ENCODE assay signal across 22 cellular contexts in genomic region chr5:149633671-149634350, GRCh38. TPM values are rescaled to one million over a fixed set of nuclear protein-coding genes. Genes with fewer than 3 reads are reported as not detected.
A peak's percentile ranks its signal among the peaks of the same experiment; 100 is the strongest.
DNase-seq lines count a peak whose midpoint lies in the region; ATAC-seq, FAIRE-seq and TF ChIP-seq lines count a peak whose summit lies in the region.
"Had no signal": no experiment of that assay in that cellular context is flagged by ENCODE, and none has a peak within 500 bp of the region (broad histone marks: within the 10 kb centered on the region; RNA-seq: fewer than 3 reads in every experiment).

No MANE protein-coding gene starts in this region.

- no peak for TF ChIP-seq EP300 in H1 (IDR thresholded peaks at IDR 0.05; ENCODE audit: borderline replicate concordance in 1 of 2, low read depth in 2 of 2, low read length in 2 of 2)

- peak overlapping the region; percentile 49; the same call in 1 of the 2 replicates for H3K4me2 ChIP-seq in GM23338
- H3K4me2 ChIP-seq in H1 (ENCODE audit: insufficient read depth in 1 of 2, low read depth in 2 of 2, low read length in 2 of 2): no peak overlapping the region; a peak in 1 of 4 replicates

- H4K20me1 ChIP-seq in GM23338 (replicated peaks; ENCODE audit: insufficient read depth) (no peaks in the 10 kb centered on the region), H1 (replicated peaks in 1 of 2; ENCODE audit: control insufficient read depth in 1 of 2, insufficient read depth in 2 of 2, low read length in 2 of 2) (no peaks in the 10 kb centered on the region)

- H3K9me3 ChIP-seq in H1 (ENCODE audit: insufficient read depth in 2 of 2, low read depth in 1 of 2, low read length in 1 of 2) (no peaks in the 10 kb centered on the region), mucosa of descending colon (no peaks in the 10 kb centered on the region)
- H3K9me3 ChIP-seq: heart right ventricle, thoracic aorta had no signal

- H2BK120ac ChIP-seq in H1 (replicated peaks; ENCODE audit: low read depth, low read length): no peak overlapping the region

- H3F3A ChIP-seq in GM23338 (replicated peaks; ENCODE audit: low read depth): no peaks in the 10 kb centered on the region

- H3K18ac ChIP-seq in H1 (ENCODE audit: extremely low read depth, low read length): no peak overlapping the region

- H2AFZ ChIP-seq in GM23338: no peak overlapping the region
- no peak overlapping the region for H2AFZ ChIP-seq in H1 (ENCODE audit: low read length)

- no peak overlapping the region for H3K56ac ChIP-seq in H1 (replicated peaks; ENCODE audit: insufficient read length, low read depth, low read length)

- H3K79me2 ChIP-seq in GM23338 (replicated peaks; ENCODE audit: insufficient read depth) (no peaks in the 10 kb centered on the region), H1 (ENCODE audit: control insufficient read depth in 1 of 2, insufficient read depth in 2 of 2, low read length in 2 of 2) (no peaks in the 10 kb centered on the region)

- H3K4ac ChIP-seq in H1 (replicated peaks; ENCODE audit: insufficient read length, low read depth, low read length): no peak overlapping the region

- H3K14ac ChIP-seq in H1 (ENCODE audit: insufficient read length): no peak overlapping the region

- no peak overlapping the region for H3K4me3 ChIP-seq in GM23338
- no peak overlapping the region for H3K4me3 ChIP-seq in H1 (ENCODE audit: extremely low read depth in 1 of 4, insufficient read depth in 2 of 4, low read depth in 3 of 4, low read length in 4 of 4)
- H3K4me3 ChIP-seq in mucosa of descending colon: no peak overlapping the region
- H3K4me3 ChIP-seq: cardiac muscle cell, dorsolateral prefrontal cortex, heart right ventricle, thoracic aorta had no signal

- TF ChIP-seq CTCF in GM23338 (conservative IDR thresholded peaks at IDR 0.05; ENCODE audit: low read depth in 2 of 2) (no peak), H1 (IDR thresholded peaks at IDR 0.05; ENCODE audit: control extremely low read depth in 1 of 3, insufficient read depth in 1 of 3, low read depth in 1 of 3, low read length in 3 of 3) (no peak), mucosa of descending colon (IDR thresholded peaks at IDR 0.05) (no peak)

- 82% methylated on average over 8 of the region's 8 CpGs; no CpG with 5 or more reads in 1 of the 2 experiments for WGBS in H1 (ENCODE audit: extremely low coverage in 1 of 2, insufficient coverage in 1 of 2, insufficient read length in 1 of 2, insufficient replicate concordance in 2 of 2, low coverage in 1 of 2, low lambda C conversion rate in 2 of 2, missing lambda C conversion rate in 1 of 2), 2 experiments

- CTCF ChIA-PET in H1 (lab: Charles Lee; ENCODE audit: partially characterized antibody): interaction anchor here (0.6 to 19.9 kb wide), 12 partner anchors 10 to 357 kb away, joined by 3 to 470 read pairs (median 5); no protein-coding TSS in a partner anchor

- H3K27me3 Mint-ChIP-seq in GM23338 (ENCODE audit: insufficient read depth, low read depth, poor library complexity): peaks cover 8% of the 10 kb centered on the region
- H3K27me3 Mint-ChIP-seq in stimulated activated naive B cell treated with anti-CD40 and anti-IgM and Interleukin-4, amounts not matched to agents 10 μg/mL and 1 μg/mL and 100 μg/mL, for 72 hours: peaks cover 0 to 4% of the 10 kb centered on the region in 2 donors

- no peak overlapping the region for H3K27ac Mint-ChIP-seq in GM23338
- no peak overlapping the region for H3K27ac Mint-ChIP-seq in stimulated activated naive B cell treated with anti-CD40 and anti-IgM and Interleukin-4, amounts not matched to agents 10 μg/mL and 1 μg/mL and 100 μg/mL, for 72 hours

- H2BK5ac ChIP-seq in H1 (ENCODE audit: low read depth, low read length): no peak overlapping the region

- DNase-seq in COLO668 (lab: John Stamatoyannopoulos, UW; ENCODE audit: unreplicated experiment) (peak; percentile 8), GM23338 (ENCODE audit: low spot score) (no peak), H1 (ENCODE audit: low read depth in 1 of 2, low spot score in 2 of 2) (no peak), mucosa of descending colon (no peak), NCI-H146 (lab: John Stamatoyannopoulos, UW) (no peak), H54 (ENCODE audit: insufficient read length, low spot score) (no peak), AG20443 (ENCODE audit: low spot score) (no peak)
- DNase-seq in stimulated activated naive B cell treated with anti-CD40 and anti-IgM and Interleukin-4, amounts not matched to agents 10 μg/mL and 1 μg/mL and 100 μg/mL, for 72 hours: no peak
- DNase-seq: activated CD8-positive, alpha-beta memory T cell treated with anti-CD3 and anti-CD28 coated beads for 24 hours; DMS 273 treated with DMSO at 0.1 percent for 48 hours; dorsolateral prefrontal cortex; heart right ventricle; NCI-H1694 treated with DMSO at 0.1 percent for 48 hours; NCI-H345; posterior cingulate gyrus; stimulated activated CD4-positive, alpha-beta T cell treated with anti-CD3 and anti-CD28 coated beads, Interleukin-4, amount 100 ng/mL, for 4 hours; T-helper 1 cell; WERI-Rb-1 had no signal

- POLR2A ChIA-PET in H1 (lab: Charles Lee; ENCODE audit: partially characterized antibody): interaction anchor here (1.3 kb wide), 1 partner anchor 11 kb away, joined by 3 read pairs; no protein-coding TSS in a partner anchor

- no peak for ATAC-seq in GM23338
- peak; percentile 5 for ATAC-seq in mucosa of descending colon
- ATAC-seq in stimulated activated naive B cell treated with anti-CD40 and anti-IgM and Interleukin-4, amounts not matched to agents 10 μg/mL and 1 μg/mL and 100 μg/mL, for 72 hours (replicated peaks): no peak

- H3K4me3 Mint-ChIP-seq in GM23338: no peak overlapping the region
- H3K4me3 Mint-ChIP-seq in stimulated activated naive B cell treated with anti-CD40 and anti-IgM and Interleukin-4, amounts not matched to agents 10 μg/mL and 1 μg/mL and 100 μg/mL, for 72 hours: no peak overlapping the region
- H3K4me3 Mint-ChIP-seq: natural killer cell treated with Interleukin-12 subunit alpha and Interleukin-12 subunit beta and Interleukin-15 and Interleukin-18, amount 100 ng/mL, for 72 hours had no signal

- no peak for TF ChIP-seq POLR2A in H1 (IDR thresholded peaks at IDR 0.05; ENCODE audit: control extremely low read depth in 1 of 2, low read depth in 2 of 2, low read length in 2 of 2)
- no peak for TF ChIP-seq POLR2A in H54 (IDR thresholded peaks at IDR 0.05; ENCODE audit: low read depth, low read length)

- H4K5ac ChIP-seq in H1 (ENCODE audit: insufficient read length, low read depth, low read length): peak overlapping the region; percentile 10

- H2BK15ac ChIP-seq in H1 (ENCODE audit: low read length): no peak overlapping the region

- H2AK5ac ChIP-seq in H1 (ENCODE audit: low read depth, low read length): no peak overlapping the region

- no peak for FAIRE-seq in H1 (lab: Jason Lieb, UNC)
- no peak for FAIRE-seq in H54 (lab: Jason Lieb, UNC)
- FAIRE-seq: islet of Langerhans had no signal

- TF ChIP-seq RAD21 in H1 (IDR thresholded peaks at IDR 0.05 in 1 of 2, conservative IDR thresholded peaks at IDR 0.05 in 1 of 2; ENCODE audit: low read depth in 2 of 2, low read length in 2 of 2): no peak

- no peak overlapping the region for H3K23ac ChIP-seq in H1 (ENCODE audit: insufficient read length)

- no peak overlapping the region for H3K9ac ChIP-seq in H1 (replicated peaks in 1 of 4; ENCODE audit: extremely low read depth in 1 of 4, low read depth in 3 of 4, low read length in 3 of 4)

- no peaks in the 10 kb centered on the region for H3K9me3 Mint-ChIP-seq in GM23338
- H3K9me3 Mint-ChIP-seq in stimulated activated naive B cell treated with anti-CD40 and anti-IgM and Interleukin-4, amounts not matched to agents 10 μg/mL and 1 μg/mL and 100 μg/mL, for 72 hours: no peaks in the 10 kb centered on the region
- H3K9me3 Mint-ChIP-seq: natural killer cell treated with Interleukin-12 subunit alpha and Interleukin-12 subunit beta and Interleukin-15 and Interleukin-18, amount 100 ng/mL, for 72 hours had no signal

- no peaks in the 10 kb centered on the region for H3K23me2 ChIP-seq in H1 (ENCODE audit: low read depth, low read length)

- H4K8ac ChIP-seq in H1 (ENCODE audit: extremely low read depth, insufficient read depth, low read length): no peak overlapping the region; the same call in 1 of the 2 replicates

- no peaks in the 10 kb centered on the region for H3K36me3 ChIP-seq in GM23338 (ENCODE audit: insufficient read depth)
- H3K36me3 ChIP-seq in H1 (ENCODE audit: control insufficient read depth in 2 of 4, insufficient read depth in 4 of 4, low read length in 3 of 4): no peaks in the 10 kb centered on the region
- no peaks in the 10 kb centered on the region for H3K36me3 ChIP-seq in mucosa of descending colon (ENCODE audit: low read depth)
- H3K36me3 ChIP-seq: cardiac muscle cell, thoracic aorta, WERI-Rb-1 had no signal

- no peaks in the 10 kb centered on the region for H3K36me3 Mint-ChIP-seq in GM23338 (ENCODE audit: low read depth)
- H3K36me3 Mint-ChIP-seq in stimulated activated naive B cell treated with anti-CD40 and anti-IgM and Interleukin-4, amounts not matched to agents 10 μg/mL and 1 μg/mL and 100 μg/mL, for 72 hours: no peaks in the 10 kb centered on the region
- H3K36me3 Mint-ChIP-seq: natural killer cell treated with Interleukin-12 subunit alpha and Interleukin-12 subunit beta and Interleukin-15 and Interleukin-18, amount 100 ng/mL, for 72 hours had no signal

- H3K27ac ChIP-seq in GM23338 (ENCODE audit: low read depth): no peak overlapping the region
- no peak overlapping the region for H3K27ac ChIP-seq in H1 (ENCODE audit: low read depth, low read length)
- H3K27ac ChIP-seq: heart right ventricle, thoracic aorta, WERI-Rb-1 had no signal

- H2BK20ac ChIP-seq in H1 (ENCODE audit: low read length): no peak overlapping the region

- no peaks in the 10 kb centered on the region for H3K79me1 ChIP-seq in H1 (ENCODE audit: low read depth, low read length)

- H3K27me3 ChIP-seq in GM23338 (ENCODE audit: insufficient read depth): no peaks in the 10 kb centered on the region
- no peaks in the 10 kb centered on the region for H3K27me3 ChIP-seq in H1 (replicated peaks in 1 of 4; ENCODE audit: control insufficient read depth in 3 of 4, extremely low read depth in 1 of 4, insufficient read depth in 3 of 4, low read length in 3 of 4)
- H3K27me3 ChIP-seq: cardiac muscle cell, dorsolateral prefrontal cortex, heart right ventricle had no signal

- H3K9me2 ChIP-seq in GM23338 (ENCODE audit: insufficient read depth): no peaks in the 10 kb centered on the region

- H4K91ac ChIP-seq in H1 (replicated peaks; ENCODE audit: insufficient read length, low read length): no peak overlapping the region

- H2BK12ac ChIP-seq in H1 (ENCODE audit: low read depth, low read length): no peak overlapping the region

- peaks cover 21% of the 10 kb centered on the region for H3K4me1 Mint-ChIP-seq in GM23338
- peaks cover 11 to 15% of the 10 kb centered on the region in 2 donors for H3K4me1 Mint-ChIP-seq in stimulated activated naive B cell treated with anti-CD40 and anti-IgM and Interleukin-4, amounts not matched to agents 10 μg/mL and 1 μg/mL and 100 μg/mL, for 72 hours

- intact Hi-C loops in mucosa of descending colon (cut with DNase I, micrococcal nuclease): loop anchor here (10.0 kb wide), 3 partner anchors 191 to 361 kb away; no protein-coding TSS in a partner anchor

- peaks cover 15% of the 10 kb centered on the region for H3K4me1 ChIP-seq in GM23338 (ENCODE audit: insufficient read depth)
- peaks cover 12 to 16% (median 12%) of the 10 kb centered on the region in 4 experiments for H3K4me1 ChIP-seq in H1 (replicated peaks in 1 of 4; ENCODE audit: control insufficient read depth in 3 of 4, insufficient read depth in 4 of 4, low read length in 3 of 4)
- peaks cover 15% of the 10 kb centered on the region for H3K4me1 ChIP-seq in mucosa of descending colon (ENCODE audit: low read depth)

RNA-seq across cellular contexts. Expression of gene ARHGEF37, which starts 52.5 kb away (rescaled TPM):
- 0.12 and 0.14 TPM in 2 replicates for total RNA-seq in GM23338 (2014; rRNA removed; shearing (Covaris generic))
- polyA plus RNA-seq in GM23338 (2016; fragmentation: Nextera tagmentation; extraction: Ambion mirVana): 0.78 and 0.79 TPM in 2 replicates
- 0.48 and 1.8 TPM in 2 replicates for total RNA-seq in H1 (2021; fragmentation: NEBNext Ultra II Directional; extraction: Animal tissue kit (Norgen Biotek cat#: 25700))
- 0.16 and 0.21 TPM in 2 replicates for polyA plus RNA-seq in H1 (2011; rRNA removed)
- 0.27 TPM for polyA plus RNA-seq in H1 (2011; cell fraction: cytosol; rRNA removed)
- polyA plus RNA-seq in H1 (2011; cell fraction: nucleus; rRNA removed): 0.43 TPM
- 0.17 to 0.35 TPM (median 0.32 TPM) in 4 replicates for polyA plus RNA-seq in H1 (2012, experiment 1 of 2)
- 0.13 TPM for polyA plus RNA-seq in H1 (2012, experiment 2 of 2)
- 0.20 TPM for polyA plus RNA-seq in H1 (2013, experiment 1 of 2)
- 0.15 TPM for polyA plus RNA-seq in H1 (2013, experiment 2 of 2)
- 0.35 and 2.3 TPM in 2 replicates for polyA minus RNA-seq in H1 (2011; rRNA and poly(A)+ RNA removed)
- not detected for polyA minus RNA-seq in H1 (2011; cell fraction: cytosol; rRNA and poly(A)+ RNA removed)
- not detected for polyA minus RNA-seq in H1 (2011; cell fraction: nucleus; rRNA and poly(A)+ RNA removed)
- total RNA-seq in mucosa of descending colon: 10 to 100 TPM; 13.4 to 35.0 (median 24.6) TPM
